ENCODE assay signal across 13 cellular contexts in genomic region chrX:136725446-136726104, GRCh38. TPM values are rescaled to one million over a fixed set of nuclear protein-coding genes. Genes with fewer than 3 reads are reported as not detected.
DNase-seq lines count a peak whose midpoint lies in the region; ATAC-seq, FAIRE-seq and TF ChIP-seq lines count a peak whose summit lies in the region.
"Had no signal": no experiment of that assay in that cellular context is flagged by ENCODE, and none has a peak within 500 bp of the region (broad histone marks: within the 10 kb centered on the region; RNA-seq: fewer than 3 reads in every experiment).

No MANE protein-coding gene starts in this region.

- no peak overlapping the region for H3K4me2 ChIP-seq in endothelial cell of umbilical vein (ENCODE audit: insufficient read depth, low read length)

- H3K4me3 ChIP-seq in endothelial cell of umbilical vein (replicated peaks in 1 of 3; ENCODE audit: insufficient read depth in 1 of 3, low read depth in 1 of 3, low read length in 3 of 3) (no peak overlapping the region), muscle layer of duodenum (ENCODE audit: low read depth in 1 of 2, low read length in 2 of 2) (no peak overlapping the region)
- H3K4me3 ChIP-seq: mucosa of descending colon had no signal

- TF ChIP-seq CTCF in endothelial cell of umbilical vein (IDR thresholded peaks at IDR 0.05; ENCODE audit: extremely low read depth in 1 of 2, insufficient read depth in 1 of 2, low read depth in 1 of 2, low read length in 2 of 2) (no peak), osteocyte (IDR thresholded peaks at IDR 0.05) (no peak)

- peaks cover 3% of the 10 kb centered on the region for H3K36me3 Mint-ChIP-seq in osteocyte (ENCODE audit: unreplicated experiment)

- H3K4me1 ChIP-seq in endothelial cell of umbilical vein (ENCODE audit: control insufficient read depth, extremely low read depth, insufficient read depth, low read length) (no peaks in the 10 kb centered on the region), muscle layer of duodenum (ENCODE audit: control insufficient read depth in 1 of 2, insufficient read depth in 2 of 2, low read length in 2 of 2) (no peaks in the 10 kb centered on the region)

- no peaks in the 10 kb centered on the region for H3K36me3 ChIP-seq in endothelial cell of umbilical vein (ENCODE audit: control insufficient read depth in 2 of 2, extremely low read depth in 1 of 2, insufficient read depth in 2 of 2, low read length in 2 of 2)
- H3K36me3 ChIP-seq in muscle layer of duodenum (ENCODE audit: control insufficient read depth in 1 of 2, insufficient read depth in 2 of 2, low read length in 2 of 2) = no peaks in the 10 kb centered on the region

- no peaks in the 10 kb centered on the region for H3K9me1 ChIP-seq in endothelial cell of umbilical vein (replicated peaks; ENCODE audit: control insufficient read depth, extremely low read depth, insufficient read depth, low read length)

- no peak for FAIRE-seq in endothelial cell of umbilical vein (lab: Jason Lieb, UNC)

- H3K27ac ChIP-seq in endothelial cell of umbilical vein (ENCODE audit: insufficient read depth, low read depth, low read length) = no peak overlapping the region
- H3K27ac ChIP-seq in muscle layer of duodenum (ENCODE audit: low read length) = peak overlapping the region; percentile 39

- no peak overlapping the region for H2AFZ ChIP-seq in endothelial cell of umbilical vein (ENCODE audit: low read depth, low read length)

- H3K27me3 Mint-ChIP-seq in osteocyte (ENCODE audit: unreplicated experiment) = no peaks in the 10 kb centered on the region

- H3K9ac ChIP-seq in endothelial cell of umbilical vein (replicated peaks; ENCODE audit: extremely low read depth, insufficient read depth, low read length) = no peak overlapping the region

- H3K79me2 ChIP-seq in endothelial cell of umbilical vein (ENCODE audit: control insufficient read depth, insufficient read depth, low read length) = no peaks in the 10 kb centered on the region

- H3K9me3 ChIP-seq in endothelial cell of umbilical vein (replicated peaks; ENCODE audit: control insufficient read depth, insufficient read depth, low read length) = no peaks in the 10 kb centered on the region
- no peaks in the 10 kb centered on the region for H3K9me3 ChIP-seq in muscle layer of duodenum (ENCODE audit: control insufficient read depth in 1 of 2, low read length in 2 of 2)
- H3K9me3 ChIP-seq: mucosa of descending colon had no signal

- POLR2A ChIA-PET in endothelial cell of umbilical vein (lab: Charles Lee) = no interaction called here

- H3K27ac Mint-ChIP-seq in osteocyte (ENCODE audit: unreplicated experiment) = no peak overlapping the region

- no peak for TF ChIP-seq POLR2A in endothelial cell of umbilical vein (IDR thresholded peaks at IDR 0.05; ENCODE audit: low read depth, low read length)

- H3K27me3 ChIP-seq in endothelial cell of umbilical vein (ENCODE audit: control insufficient read depth in 2 of 2, insufficient read depth in 2 of 2, low read length in 2 of 2) = no peaks in the 10 kb centered on the region
- no peaks in the 10 kb centered on the region for H3K27me3 ChIP-seq in muscle layer of duodenum (ENCODE audit: low read depth, low read length)

- peak; percentile 66 for DNase-seq in AG20443 (ENCODE audit: low spot score)
- peak; percentile 50 for DNase-seq in NCI-H226
- DNase-seq in endothelial cell of umbilical vein (ENCODE audit: low read depth, low spot score) = peak; percentile 1
- no peak for DNase-seq in osteocyte (ENCODE audit: extremely low spot score, unreplicated experiment)
- no peak for DNase-seq in 8988T
- no peak for DNase-seq in activated CD4-positive, CD25-positive, alpha-beta regulatory T cell treated with anti-CD3 and anti-CD28 coated beads, Interleukin-2, amount 50 U/mL, for 72 hours
- DNase-seq: activated T-cell treated with anti-CD3 and anti-CD28 coated beads, Interleukin-2, amount 50 U/mL, for 1 hour; central memory CD4-positive, alpha-beta T cell; mucosa of descending colon; NCI-H1436; NK-92 treated with Interleukin-12 subunit alpha and Interleukin-12 subunit beta, amount 100 ng/mL, for 24 hours had no signal

- BruUV-seq in endothelial cell of umbilical vein (replicated peaks; lab: Mats Ljungman, UMichigan) = no TSS peak

- intact Hi-C loops in endothelial cell of umbilical vein (cut with micrococcal nuclease) = no loop called here

- dilution Hi-C loops in endothelial cell of umbilical vein (cut with MboI; ENCODE audit: extremely low pct_ligation_motif_present, low sequenced_read_pairs) = no loop called here

- no peak for ATAC-seq in GM19035 (IDR thresholded peaks at IDR 0.05; ENCODE audit: unreplicated experiment)
- ATAC-seq: mucosa of descending colon had no signal

- CTCF ChIA-PET in endothelial cell of umbilical vein (lab: Charles Lee) = no interaction called here

- no peak overlapping the region for H3K4me3 Mint-ChIP-seq in osteocyte (ENCODE audit: unreplicated experiment)

- no peaks in the 10 kb centered on the region for H3K4me1 Mint-ChIP-seq in osteocyte (ENCODE audit: unreplicated experiment)

- peaks cover 10% of the 10 kb centered on the region for H3K9me3 Mint-ChIP-seq in osteocyte (ENCODE audit: unreplicated experiment)

- H4K20me1 ChIP-seq in endothelial cell of umbilical vein (replicated peaks; ENCODE audit: control insufficient read depth, extremely low read depth, insufficient read depth, low read length) = no peaks in the 10 kb centered on the region

TF ChIP-seq in endothelial cell of umbilical vein, 7 proteins besides CTCF, POLR2A, EP300 and RAD21:
- no peak for TF ChIP-seq FOS (IDR thresholded peaks at IDR 0.05; ENCODE audit: borderline replicate concordance, insufficient read depth, low read length)
- TF ChIP-seq EZH2 (IDR thresholded peaks at IDR 0.05; ENCODE audit: borderline replicate concordance, low read depth, low read length, severe bottlenecking) = no peak
- TF ChIP-seq GATA2 (IDR thresholded peaks at IDR 0.05; ENCODE audit: insufficient read depth, insufficient read length, low read depth, low read length) = no peak
- no peak for TF ChIP-seq POLR2AphosphoS5 (IDR thresholded peaks at IDR 0.05; ENCODE audit: insufficient read depth, low read depth, low read length)
- TF ChIP-seq JUN (IDR thresholded peaks at IDR 0.05; ENCODE audit: borderline replicate concordance, insufficient read depth, insufficient read length, low read depth) = no peak
- no peak for TF ChIP-seq MAX (IDR thresholded peaks at IDR 0.05; ENCODE audit: insufficient read depth, insufficient read length)
- TF ChIP-seq MYC (IDR thresholded peaks at IDR 0.05; ENCODE audit: low read depth, low read length) = no peak

RNA-seq across cellular contexts. Expression of gene ARHGEF6, which starts 55.2 kb away (rescaled TPM):
- 5.5 and 6.4 TPM in 2 replicates for total RNA-seq in endothelial cell of umbilical vein
- polyA plus RNA-seq in endothelial cell of umbilical vein = 4.1 and 4.9 TPM in 2 replicates
- 3.7 and 5.1 TPM in 2 replicates for polyA plus RNA-seq in endothelial cell of umbilical vein (2011; cell fraction: cytosol; rRNA removed)
- 10.5 and 11.6 TPM in 2 replicates for polyA plus RNA-seq in endothelial cell of umbilical vein (2011; cell fraction: nucleus; rRNA removed)
- polyA plus RNA-seq in endothelial cell of umbilical vein (2012) = 2.3 and 4.1 TPM in 2 replicates
- polyA minus RNA-seq in endothelial cell of umbilical vein = 7.7 and 8.1 TPM in 2 replicates
- polyA minus RNA-seq in endothelial cell of umbilical vein (2011; cell fraction: cytosol; rRNA and poly(A)+ RNA removed) = not detected
- 4.5 and 5.4 TPM in 2 replicates for polyA minus RNA-seq in endothelial cell of umbilical vein (2011; cell fraction: nucleus; rRNA and poly(A)+ RNA removed)
- total RNA-seq in osteocyte = 8.5 and 8.7 TPM in 2 replicates

Comparison
In these comparisons a context has a peak if more than half of its experiments do, and no peak if none do; other contexts are left out.
1. DNase-seq: peak in AG20443 (single experiment), NCI-H226 (single experiment) and endothelial cell of umbilical vein (single experiment); none in osteocyte (single experiment), 8988T (single experiment) and activated CD4-positive, CD25-positive, alpha-beta regulatory T cell treated with anti-CD3 and anti-CD28 coated beads, Interleukin-2, amount 50 U/mL, for 72 hours (single experiment).